In genomic region chr10:90920986-90921643, GRCh38 we compare ENCODE assay signal across 1 cellular context.
A peak's percentile ranks its signal among the peaks of the same experiment; 100 is the strongest.
TF ChIP-seq lines count a peak whose summit lies in the region.

Gene ANKRD1, minus strand, starts transcription at chr10:90921087. Its CDS starts 60 bp downstream, at chr10:90921027.

TF ChIP-seq in K562, 482 proteins besides CTCF, POLR2A, EP300 and RAD21 (continued from another document):
- TF ChIP-seq JUND (IDR thresholded peaks at IDR 0.05; ENCODE audit: borderline replicate concordance, low read depth, low read length), result peak; percentile 24; the same call in 1 of the 2 replicates
- 0 out of 3 replicates have a peak, but pooled peaks have one; percentile 11 for TF ChIP-seq JUND (tag; IDR thresholded peaks at IDR 0.05; ENCODE audit: borderline replicate concordance, low read depth, low read length)
- TF ChIP-seq CBX2 (IDR thresholded peaks at IDR 0.05; ENCODE audit: insufficient read depth, low read length, poor library complexity, severe bottlenecking), result no peak
- peak; percentile 46; the same call in 1 of the 2 replicates for TF ChIP-seq ZNF316 (IDR thresholded peaks at IDR 0.05)
- TF ChIP-seq MEIS2 (IDR thresholded peaks at IDR 0.05; ENCODE audit: partially characterized antibody), result peak; percentile 75
- no peak for TF ChIP-seq POLR3G (IDR thresholded peaks at IDR 0.05; ENCODE audit: extremely low read depth, insufficient read length, insufficient replicate concordance)
- TF ChIP-seq TEAD2 (tag; IDR thresholded peaks at IDR 0.05), result peak; percentile 84; the same call in 1 of the 2 replicates
- no peak for TF ChIP-seq PBX2 (CRISPR knock-in tag; IDR thresholded peaks at IDR 0.05; ENCODE audit: low read depth)
- peak; percentile 77 for TF ChIP-seq PBX2 (tag; conservative IDR thresholded peaks at IDR 0.05; ENCODE audit: low read depth)
- peak in 1 of 2 experiments; percentile 35; a peak in 1 of 4 replicates for TF ChIP-seq FOXA3 (CRISPR knock-in tag; conservative IDR thresholded peaks at IDR 0.05 in 1 of 2, IDR thresholded peaks at IDR 0.05 in 1 of 2)
- TF ChIP-seq MAFG (tag; conservative IDR thresholded peaks at IDR 0.05), result peak; percentile 61
- TF ChIP-seq ETS2 (tag; IDR thresholded peaks at IDR 0.05; ENCODE audit: borderline replicate concordance, poor library complexity, severe bottlenecking), result no peak
- TF ChIP-seq CTBP1 (IDR thresholded peaks at IDR 0.05; ENCODE audit: borderline replicate concordance), result 0 out of 2 replicates have a peak, but pooled peaks have one; percentile 15
- TF ChIP-seq, protein P1, sequence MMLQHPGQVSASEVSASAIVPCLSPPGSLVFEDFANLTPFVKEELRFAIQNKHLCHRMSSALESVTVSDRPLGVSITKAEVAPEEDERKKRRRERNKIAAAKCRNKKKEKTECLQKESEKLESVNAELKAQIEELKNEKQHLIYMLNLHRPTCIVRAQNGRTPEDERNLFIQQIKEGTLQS (IDR thresholded peaks at IDR 0.05), result peak; percentile 71
- TF ChIP-seq, protein P1 (CRISPR knock-in tag; conservative IDR thresholded peaks at IDR 0.05), result no peak
- peak; percentile 26; the same call in 1 of the 2 replicates for TF ChIP-seq C11orf30 (IDR thresholded peaks at IDR 0.05; ENCODE audit: low read depth)
- 0 out of 2 replicates have a peak, but pooled peaks have one; percentile 21 for TF ChIP-seq ATF7 (IDR thresholded peaks at IDR 0.05)
- no peak for TF ChIP-seq L3MBTL2 (IDR thresholded peaks at IDR 0.05)
- TF ChIP-seq CEBPB (tag; IDR thresholded peaks at IDR 0.05), result peak; percentile 57; the same call in 1 of the 2 replicates
- TF ChIP-seq NFE2 (IDR thresholded peaks at IDR 0.05; ENCODE audit: low read depth), result peak; percentile 34; the same call in 1 of the 2 replicates
- TF ChIP-seq ZNF239 (CRISPR knock-in tag; IDR thresholded peaks at IDR 0.05), result no peak
- TF ChIP-seq POLR3A (IDR thresholded peaks at IDR 0.05; ENCODE audit: borderline replicate concordance, extremely low read depth, insufficient read depth, insufficient read length), result no peak
